Comparison of ENCODE assay signal across 8 cellular contexts in the genomic region with DNA sequence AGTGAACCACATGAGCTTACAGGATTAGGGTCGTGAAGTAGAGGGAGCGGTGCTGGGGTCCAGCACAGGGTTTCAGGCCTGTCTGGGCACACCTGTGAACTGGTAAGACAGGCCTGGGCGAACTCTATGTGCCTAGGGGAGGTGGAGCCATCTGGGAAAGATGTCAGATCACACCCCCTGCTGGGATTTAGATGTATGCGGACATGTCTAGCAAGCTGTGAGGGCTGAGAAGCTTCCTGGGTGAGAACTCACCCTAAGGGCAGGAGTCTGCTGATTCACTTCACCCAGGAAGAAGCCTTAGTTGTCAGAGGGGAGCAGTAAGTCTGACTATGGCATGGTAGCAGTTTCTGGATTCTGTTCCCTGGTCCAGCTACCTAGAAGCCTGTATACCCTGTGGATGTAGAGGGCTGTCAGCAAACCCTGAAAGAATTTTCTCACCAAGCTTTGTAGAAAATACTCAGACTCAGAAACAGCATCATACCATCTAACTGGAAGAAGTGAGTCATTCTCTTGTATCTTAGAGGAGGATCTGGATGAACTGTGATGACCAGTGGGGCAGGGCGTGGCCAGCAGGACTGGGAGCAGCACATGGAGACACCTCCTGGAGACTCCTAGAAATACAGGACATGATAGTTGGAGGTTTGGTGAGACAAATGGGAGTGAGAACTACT. TPM values are rescaled to one million over a fixed set of nuclear protein-coding genes. Genes with fewer than 3 reads are reported as not detected.
DNase-seq lines count a peak whose midpoint lies in the region; ATAC-seq and TF ChIP-seq lines count a peak whose summit lies in the region.

No MANE protein-coding gene starts in this region.

- H2BK5ac ChIP-seq in IMR-90 (ENCODE audit: low read depth, low read length, poor library complexity, severe bottlenecking): peak overlapping the region; percentile 86

- TF ChIP-seq CTCF in IMR-90 (conservative IDR thresholded peaks at IDR 0.05; ENCODE audit: low read depth, low read length): peak; percentile 64
- no peak for TF ChIP-seq CTCF in MM.1S (IDR thresholded peaks at IDR 0.05; ENCODE audit: low read length)
- peak in 1 of 3 experiments; percentile 34 for TF ChIP-seq CTCF in esophagus muscularis mucosa (IDR thresholded peaks at IDR 0.05)

- peak overlapping the region; percentile 87 for H2BK20ac ChIP-seq in IMR-90 (ENCODE audit: low read depth, low read length)

- H3K27me3 ChIP-seq in IMR-90 (ENCODE audit: control insufficient read depth, insufficient read depth, low read length) (no peaks in the 10 kb centered on the region), MM.1S (replicated peaks; ENCODE audit: insufficient read depth, low read length) (no peaks in the 10 kb centered on the region), esophagus muscularis mucosa (no peaks in the 10 kb centered on the region)
- H3K27me3 ChIP-seq in naive thymus-derived CD4-positive, alpha-beta T cell (ENCODE audit: control insufficient read depth in 2 of 2, insufficient read depth in 2 of 2, low read length in 2 of 2): no peaks in the 10 kb centered on the region

- H3K4me2 ChIP-seq in IMR-90 (ENCODE audit: low read depth, low read length): peak overlapping the region; percentile 56
- H3K4me2 ChIP-seq in MM.1S (ENCODE audit: low read depth, low read length): no peak overlapping the region

- H3K36me3 Mint-ChIP-seq in naive thymus-derived CD4-positive, alpha-beta T cell: no peaks in the 10 kb centered on the region

- DNase-seq in EL (peak; percentile 96), IMR-90 (peak; percentile 96), SHP77 treated with DMSO at 0.1 percent for 48 hours (lab: John Stamatoyannopoulos, UW) (peak; percentile 70), epidermal melanocyte (ENCODE audit: insufficient read length, low spot score) (peak; percentile 76), NCI-H2029 (lab: John Stamatoyannopoulos, UW) (no peak), MM.1S (no peak), esophagus muscularis mucosa (ENCODE audit: extremely low spot score) (no peak)
- DNase-seq in naive thymus-derived CD4-positive, alpha-beta T cell: no peak

- no peak for TF ChIP-seq EP300 in esophagus muscularis mucosa (IDR thresholded peaks at IDR 0.05)

- peak overlapping the region; percentile 72 for H2AK5ac ChIP-seq in IMR-90 (ENCODE audit: low read depth, low read length)

- H3K56ac ChIP-seq in IMR-90 (ENCODE audit: extremely low read depth, insufficient read depth, low read length): peak overlapping the region; percentile 31

- no peaks in the 10 kb centered on the region for H3K9me3 Mint-ChIP-seq in naive thymus-derived CD4-positive, alpha-beta T cell

- H3K4me3 Mint-ChIP-seq in naive thymus-derived CD4-positive, alpha-beta T cell: no peak overlapping the region

- no peaks in the 10 kb centered on the region for H3K4me1 Mint-ChIP-seq in naive thymus-derived CD4-positive, alpha-beta T cell

- H3K14ac ChIP-seq in IMR-90 (replicated peaks; ENCODE audit: low read depth, low read length): peak overlapping the region; percentile 62

- in situ Hi-C loops in IMR-90 (cut with MboI; ENCODE audit: low sequenced_read_pairs): no loop called here

- H4K91ac ChIP-seq in IMR-90 (ENCODE audit: insufficient read depth, low read depth, low read length): peak overlapping the region; percentile 75

- CTCF ChIA-PET in IMR-90 (lab: Yijun Ruan, JAX): interaction anchor here (0.6 to 1.9 kb wide), 9 partner anchors 9 to 655 kb away, joined by 3 to 6 read pairs (median 3); a partner anchor contains a TSS
- CTCF ChIA-PET in naive thymus-derived CD4-positive, alpha-beta T cell (lab: Charles Lee): no interaction called here

- no peak overlapping the region for H3K27ac Mint-ChIP-seq in naive thymus-derived CD4-positive, alpha-beta T cell

- peak overlapping the region; percentile 21 to 82; a peak in 3 of 4 replicates for H4K8ac ChIP-seq in IMR-90 (ENCODE audit: low read depth in 2 of 2, low read length in 2 of 2)

- peak overlapping the region; percentile 62; the same call in 2 of the 3 replicates for H2BK15ac ChIP-seq in IMR-90 (ENCODE audit: low read depth, low read length)

- 71% methylated on average over 1 of the region's 5 CpGs; no CpG with 5 or more reads in 1 of the 2 experiments for WGBS in IMR-90 (ENCODE audit: extremely low coverage in 2 of 2, insufficient read length in 1 of 2), 2 experiments
- WGBS in esophagus muscularis mucosa: 78% methylated on average over 5 of the region's 5 CpGs

- H4K20me1 ChIP-seq in IMR-90 (ENCODE audit: insufficient read depth, low read length): no peaks in the 10 kb centered on the region; the same call in 1 of the 2 replicates
- no peaks in the 10 kb centered on the region for H4K20me1 ChIP-seq in MM.1S (ENCODE audit: insufficient read depth, low read length)

- no peaks in the 10 kb centered on the region for H3K79me2 ChIP-seq in MM.1S (ENCODE audit: low read length)

- H3K4ac ChIP-seq in IMR-90 (ENCODE audit: low read depth, low read length): peak overlapping the region; percentile 75

- H3F3A ChIP-seq in MM.1S (ENCODE audit: insufficient read depth, low read length): no peaks in the 10 kb centered on the region

- H3K9me3 ChIP-seq in IMR-90 (ENCODE audit: control insufficient read depth, insufficient read depth, low read length): no peaks in the 10 kb centered on the region
- no peaks in the 10 kb centered on the region for H3K9me3 ChIP-seq in naive thymus-derived CD4-positive, alpha-beta T cell (ENCODE audit: control insufficient read depth in 2 of 3, low read length in 3 of 3)
- H3K9me3 ChIP-seq in MM.1S (replicated peaks; ENCODE audit: insufficient read depth, low read length): no peaks in the 10 kb centered on the region
- H3K9me3 ChIP-seq in esophagus muscularis mucosa: no peaks in the 10 kb centered on the region

- H3K27ac ChIP-seq in IMR-90 (ENCODE audit: insufficient read depth, low read length) (peak overlapping the region; percentile 81), MM.1S (ENCODE audit: low read length) (no peak overlapping the region), esophagus muscularis mucosa (replicated peaks in 1 of 4) (peak overlapping the region in 1 of 4 donors; percentile 69)
- H3K27ac ChIP-seq in naive thymus-derived CD4-positive, alpha-beta T cell (ENCODE audit: low read depth, low read length): no peak overlapping the region

- TF ChIP-seq POLR2A in IMR-90 (IDR thresholded peaks at IDR 0.05; ENCODE audit: low read depth, low read length): no peak
- no peak for TF ChIP-seq POLR2A in esophagus muscularis mucosa (IDR thresholded peaks at IDR 0.05; ENCODE audit: low read depth)

- dilution Hi-C loops in IMR-90 (cut with HindIII; ENCODE audit: low sequenced_read_pairs, unreplicated experiment): no loop called here

- H3K36me3 ChIP-seq in IMR-90 (ENCODE audit: control insufficient read depth, insufficient read depth, low read length) (no peaks in the 10 kb centered on the region), MM.1S (replicated peaks; ENCODE audit: insufficient read depth, low read length) (no peaks in the 10 kb centered on the region), esophagus muscularis mucosa (no peaks in the 10 kb centered on the region)
- H3K36me3 ChIP-seq in naive thymus-derived CD4-positive, alpha-beta T cell (ENCODE audit: control insufficient read depth in 2 of 3, insufficient read depth in 3 of 3, low read length in 3 of 3): no peaks in the 10 kb centered on the region

- peaks cover 4% of the 10 kb centered on the region for H3K4me1 ChIP-seq in IMR-90 (ENCODE audit: control insufficient read depth, insufficient read depth, low read length)
- H3K4me1 ChIP-seq in naive thymus-derived CD4-positive, alpha-beta T cell (ENCODE audit: control insufficient read depth in 2 of 2, insufficient read depth in 2 of 2, low read length in 2 of 2): no peaks in the 10 kb centered on the region
- H3K4me1 ChIP-seq in MM.1S (ENCODE audit: low read length): no peaks in the 10 kb centered on the region
- peaks cover 0 to 13% (median 10%) of the 10 kb centered on the region in 4 donors for H3K4me1 ChIP-seq in esophagus muscularis mucosa

- POLR2A ChIA-PET in IMR-90 (lab: Charles Lee; ENCODE audit: unreplicated experiment): no interaction called here
- POLR2A ChIA-PET in naive thymus-derived CD4-positive, alpha-beta T cell (lab: Charles Lee): interaction anchor here (0.7 kb wide), 1 partner anchor 130 kb away, joined by 3 read pairs; no protein-coding TSS in a partner anchor

- peak overlapping the region; percentile 6 for H2AK9ac ChIP-seq in IMR-90 (replicated peaks; ENCODE audit: low read depth, low read length, poor library complexity)

- H3K9ac ChIP-seq in IMR-90 (ENCODE audit: low read depth, low read length): peak overlapping the region; percentile 47; the same call in 1 of the 2 replicates
- no peak overlapping the region for H3K9ac ChIP-seq in MM.1S (ENCODE audit: low read length)

- H2BK120ac ChIP-seq in IMR-90 (ENCODE audit: low read depth, low read length): peak overlapping the region; percentile 84

- H3K18ac ChIP-seq in IMR-90 (ENCODE audit: low read depth, low read length): peak overlapping the region; percentile 81

- BruUV-seq in IMR-90 (replicated peaks; lab: Mats Ljungman, UMichigan): no TSS peak

- intact Hi-C loops in IMR-90 (cut with micrococcal nuclease): loop anchor here (1.0 to 5.0 kb wide), 3 partner anchors 35 to 265 kb away; a partner anchor contains a TSS
- intact Hi-C loops in naive thymus-derived CD4-positive, alpha-beta T cell (cut with micrococcal nuclease): loop anchor here in 1 of 2 donors (10.0 kb wide), 1 partner anchor 269 kb away; no protein-coding TSS in a partner anchor
- intact Hi-C loops in esophagus muscularis mucosa (cut with DNase I): loop anchor here (2.0 to 10.0 kb wide), 2 partner anchors 139 to 265 kb away; a partner anchor contains a TSS

- H3K4me3 ChIP-seq in IMR-90 (ENCODE audit: insufficient read depth, low read depth, low read length): no peak overlapping the region
- H3K4me3 ChIP-seq in naive thymus-derived CD4-positive, alpha-beta T cell (ENCODE audit: low read length): no peak overlapping the region
- H3K4me3 ChIP-seq in MM.1S (ENCODE audit: low read length): no peak overlapping the region
- no peak overlapping the region for H3K4me3 ChIP-seq in esophagus muscularis mucosa

- no peaks in the 10 kb centered on the region for H3K9me2 ChIP-seq in MM.1S (replicated peaks; ENCODE audit: insufficient read depth, low read length)

- peak overlapping the region; percentile 87 for H2AFZ ChIP-seq in IMR-90 (replicated peaks; ENCODE audit: low read length, poor library complexity)
- H2AFZ ChIP-seq in MM.1S (ENCODE audit: low read length): no peak overlapping the region

- TF ChIP-seq RAD21 in IMR-90 (IDR thresholded peaks at IDR 0.05; ENCODE audit: low read length): peak; percentile 59

- H3K27me3 Mint-ChIP-seq in naive thymus-derived CD4-positive, alpha-beta T cell: peaks cover 0 to 8% (median 0%) of the 10 kb centered on the region in 5 donors

- H3K79me1 ChIP-seq in IMR-90 (ENCODE audit: low read depth in 1 of 2, low read length in 2 of 2): no peaks in the 10 kb centered on the region

- peak overlapping the region; percentile 59; the same call in 1 of the 2 replicates for H3K23ac ChIP-seq in IMR-90 (ENCODE audit: low read depth, low read length)

- H3K9me1 ChIP-seq in IMR-90 (ENCODE audit: insufficient read depth, low read length): peaks cover 4% of the 10 kb centered on the region; the same call in 1 of the 2 replicates

- H4K5ac ChIP-seq in IMR-90 (ENCODE audit: low read depth, low read length): peak overlapping the region; percentile 69

- ATAC-seq in IMR-90 (ENCODE audit: low read depth): peak; percentile 99
- ATAC-seq in naive thymus-derived CD4-positive, alpha-beta T cell: peak; percentile 83

RNA-seq across cellular contexts. Expression of a gene that starts 11.2 kb away (rescaled TPM):
- total RNA-seq in IMR-90 (2012; rRNA removed) (70.4 and 73.0 TPM in 2 replicates), esophagus muscularis mucosa (10 to 100 TPM; 15.0 to 28.5 (median 20.6) TPM)
- polyA plus RNA-seq in IMR-90 (2012; rRNA removed): 49.4 and 52.3 TPM in 2 replicates
- 24.5 and 25.8 TPM in 2 replicates for polyA plus RNA-seq in IMR-90 (2012; cell fraction: cytosol; rRNA removed)
- 23.2 and 58.6 TPM in 2 replicates for polyA plus RNA-seq in IMR-90 (2012; cell fraction: nucleus; rRNA removed; ENCODE audit: low replicate concordance)
- total RNA-seq in naive thymus-derived CD4-positive, alpha-beta T cell: 10 to 100 TPM in 1 of 5 experiments, 1 to 10 TPM in 3, not detected in 1; 1.0 to 45.9 (median 2.9) TPM
- under 1 TPM in 1 of 2 donors, not detected in 1; 0.07 TPM for polyA plus RNA-seq in naive thymus-derived CD4-positive, alpha-beta T cell

Comparison
In these comparisons a context has a peak if more than half of its experiments do, and no peak if none do; other contexts are left out.
1. DNase-seq: peak in EL (single experiment), IMR-90 (single experiment), SHP77 treated with DMSO at 0.1 percent for 48 hours (single experiment) and epidermal melanocyte (single experiment); none in naive thymus-derived CD4-positive, alpha-beta T cell (0 of 9), NCI-H2029 (single experiment), MM.1S (single experiment) and esophagus muscularis mucosa (single experiment).